Comparison of ENCODE assay signal across 13 cellular contexts in genomic region chr5:170634236-170634990, GRCh38.
DNase-seq lines count a peak whose midpoint lies in the region; ATAC-seq and TF ChIP-seq lines count a peak whose summit lies in the region.
"Had no signal": no experiment of that assay in that cellular context is flagged by ENCODE, and none has a peak within 500 bp of the region (broad histone marks: within the 10 kb centered on the region; RNA-seq: fewer than 3 reads in every experiment).

No MANE protein-coding gene starts in this region.

- intact Hi-C loops in upper lobe of right lung (cut with DNase I), result loop anchor here (5.0 kb wide), 1 partner anchor 197 kb away; no protein-coding TSS in a partner anchor

- H3K36me3 Mint-ChIP-seq in HFFc6 (ENCODE audit: low read depth) (no peaks in the 10 kb centered on the region), endodermal cell (ENCODE audit: low read depth) (no peaks in the 10 kb centered on the region), nephron progenitor cell (ENCODE audit: low read depth) (no peaks in the 10 kb centered on the region)

- no peak for ATAC-seq in HG02678 (IDR thresholded peaks at IDR 0.05; ENCODE audit: unreplicated experiment)
- ATAC-seq in upper lobe of right lung, result no peak

- H3K4me1 ChIP-seq in endodermal cell (ENCODE audit: control insufficient read depth, insufficient read depth, low read length) (no peaks in the 10 kb centered on the region), upper lobe of right lung (peaks cover 26% of the 10 kb centered on the region)

- H3K9me3 ChIP-seq in AG04450 (ENCODE audit: control insufficient read depth, insufficient read depth, low read length) (no peaks in the 10 kb centered on the region), endodermal cell (ENCODE audit: control insufficient read depth, low read length) (no peaks in the 10 kb centered on the region), upper lobe of right lung (no peaks in the 10 kb centered on the region)
- H3K9me3 ChIP-seq: ovary, testis had no signal

- no peak overlapping the region for H3K9ac ChIP-seq in endodermal cell (ENCODE audit: extremely low read depth, low read length, poor library complexity, severe bottlenecking)

- peaks cover 19% of the 10 kb centered on the region for H3K4me1 Mint-ChIP-seq in HFFc6 (ENCODE audit: low read depth)
- H3K4me1 Mint-ChIP-seq in endodermal cell, result peaks cover 16% of the 10 kb centered on the region
- peaks cover 44% of the 10 kb centered on the region for H3K4me1 Mint-ChIP-seq in nephron progenitor cell

- TF ChIP-seq CTCF in AG04450 (IDR thresholded peaks at IDR 0.05; ENCODE audit: low read depth, low read length), result no peak
- TF ChIP-seq CTCF in HFFc6 (IDR thresholded peaks at IDR 0.05), result no peak
- TF ChIP-seq CTCF in endodermal cell (conservative IDR thresholded peaks at IDR 0.05), result no peak
- no peak for TF ChIP-seq CTCF in nephron progenitor cell (IDR thresholded peaks at IDR 0.05)
- TF ChIP-seq CTCF in upper lobe of right lung (IDR thresholded peaks at IDR 0.05), result no peak

- no peaks in the 10 kb centered on the region for H3K9me3 Mint-ChIP-seq in HFFc6
- no peaks in the 10 kb centered on the region for H3K9me3 Mint-ChIP-seq in endodermal cell
- no peaks in the 10 kb centered on the region for H3K9me3 Mint-ChIP-seq in nephron progenitor cell

- H3K27me3 ChIP-seq in AG04450 (ENCODE audit: control insufficient read depth, insufficient read depth, low read length) (no peaks in the 10 kb centered on the region), endodermal cell (ENCODE audit: control insufficient read depth, insufficient read depth, low read length, poor library complexity, severe bottlenecking) (peaks cover 16% of the 10 kb centered on the region), upper lobe of right lung (no peaks in the 10 kb centered on the region)
- H3K27me3 ChIP-seq: ovary, testis had no signal

- CTCF ChIA-PET in AG04450 (lab: Charles Lee), result interaction anchor here (0.7 to 5.8 kb wide), 13 partner anchors 9 to 411 kb away, joined by 3 to 120 read pairs (median 6); no protein-coding TSS in a partner anchor

- 76 to 95% methylated on average over 4 to 6 of the region's 6 CpGs for WGBS in endodermal cell (ENCODE audit: insufficient coverage in 1 of 2, insufficient read length in 1 of 2), 2 experiments

- H3K4me3 Mint-ChIP-seq in HFFc6 (peak overlapping the region; percentile 67), endodermal cell (peak overlapping the region; percentile 63), nephron progenitor cell (peak overlapping the region; percentile 85)

- H3K27me3 Mint-ChIP-seq in HFFc6 (ENCODE audit: insufficient read depth), result peaks cover 2% of the 10 kb centered on the region
- H3K27me3 Mint-ChIP-seq in endodermal cell (ENCODE audit: insufficient read depth), result peaks cover 5% of the 10 kb centered on the region
- H3K27me3 Mint-ChIP-seq in nephron progenitor cell (ENCODE audit: low read depth, poor library complexity), result peaks cover 14% of the 10 kb centered on the region

- H3K4me3 ChIP-seq in AG04450 (ENCODE audit: low read depth, low read length) (no peak overlapping the region), endodermal cell (ENCODE audit: low read length) (peak overlapping the region; percentile 39), upper lobe of right lung (no peak overlapping the region)
- H3K4me3 ChIP-seq: ovary, testis had no signal

- DNase-seq in AG04450 (ENCODE audit: low read depth, low spot score) (no peak), HFFc6 (no peak), endodermal cell (peak; percentile 48), nephron progenitor cell (no peak), islet precursor cell (no peak), NCI-H1417 (lab: John Stamatoyannopoulos, UW) (no peak), upper lobe of right lung (no peak)
- DNase-seq: NCI-H2171, RPMI8226, testis had no signal

- no peak overlapping the region for H3K27ac Mint-ChIP-seq in HFFc6
- H3K27ac Mint-ChIP-seq in endodermal cell, result no peak overlapping the region
- no peak overlapping the region for H3K27ac Mint-ChIP-seq in nephron progenitor cell

- POLR2A ChIA-PET in AG04450 (lab: Yijun Ruan, JAX), result no interaction called here

- H3K36me3 ChIP-seq in endodermal cell (ENCODE audit: control insufficient read depth, insufficient read depth, low read length) (no peaks in the 10 kb centered on the region), upper lobe of right lung (no peaks in the 10 kb centered on the region)
- H3K36me3 ChIP-seq: ovary had no signal

- H3K27ac ChIP-seq in AG04450 (ENCODE audit: low read depth, low read length) (peak overlapping the region; percentile 3), endodermal cell (ENCODE audit: low read depth, low read length) (no peak overlapping the region), upper lobe of right lung (no peak overlapping the region)
- H3K27ac ChIP-seq: epithelial cell of prostate had no signal
